Comparison of ENCODE assay signal across 12 cellular contexts in the genomic region with DNA sequence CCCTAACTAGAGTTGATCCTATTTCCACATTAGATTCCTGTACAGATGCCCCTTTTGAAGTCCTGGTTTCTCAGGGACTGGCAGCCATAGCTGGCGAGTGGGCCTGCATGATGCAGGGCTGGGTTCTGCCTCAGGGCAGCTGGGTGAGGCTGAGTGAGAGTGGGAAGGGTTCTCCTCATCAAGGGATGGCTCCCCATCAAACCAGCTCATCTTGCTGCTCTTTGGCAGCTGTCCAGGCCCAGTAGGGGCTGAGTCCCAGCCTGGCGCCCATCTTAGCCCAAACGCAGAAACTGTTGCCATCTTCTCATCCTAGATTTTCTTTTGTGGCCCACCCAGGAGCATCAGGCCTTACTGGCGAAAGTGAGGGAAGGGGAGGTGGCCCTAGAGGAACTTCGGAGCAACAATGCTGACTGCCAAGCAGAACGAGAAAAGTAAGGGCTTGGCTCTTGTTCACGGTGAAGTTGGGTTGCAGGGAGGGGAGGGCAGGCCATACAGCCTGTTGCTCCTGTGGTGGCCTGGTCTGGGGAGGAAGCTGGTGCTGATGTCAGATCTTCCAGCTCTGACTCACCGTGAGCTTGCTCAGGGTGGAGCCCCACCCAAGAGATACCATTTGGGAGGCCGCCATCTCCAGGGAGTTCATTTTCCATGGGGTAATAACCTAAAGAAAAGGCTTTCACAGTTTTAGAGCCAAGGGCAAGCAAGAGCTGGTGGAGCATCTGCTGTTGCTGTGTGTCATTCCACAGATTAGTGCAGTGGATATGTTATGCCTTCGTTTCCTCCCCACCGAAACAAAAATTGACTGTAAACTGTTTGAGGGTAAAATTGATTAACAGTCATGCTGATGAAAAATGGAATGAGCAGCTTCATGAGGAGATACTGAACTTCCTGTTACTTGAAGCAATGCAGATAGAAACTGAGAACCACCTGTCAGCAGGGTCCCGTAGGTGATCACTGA. TPM values are rescaled to one million over a fixed set of nuclear protein-coding genes. Genes with fewer than 3 reads are reported as not detected.
A peak's percentile ranks its signal among the peaks of the same experiment; 100 is the strongest.
DNase-seq lines count a peak whose midpoint lies in the region; ATAC-seq, FAIRE-seq and TF ChIP-seq lines count a peak whose summit lies in the region.
"Had no signal": no experiment of that assay in that cellular context is flagged by ENCODE, and none has a peak within 500 bp of the region (broad histone marks: within the 10 kb centered on the region; RNA-seq: fewer than 3 reads in every experiment).

No MANE protein-coding gene starts in this region.

- no peak overlapping the region for H3K4me3 ChIP-seq in SK-N-SH (ENCODE audit: low read depth in 2 of 2, low read length in 1 of 2)

- H3K27me3 Mint-ChIP-seq in stimulated activated naive CD8-positive, alpha-beta T cell treated with anti-CD3 and anti-CD28 coated beads, Interleukin-15, amount 100 ng/mL, for 72 hours = no peaks in the 10 kb centered on the region

- CTCF ChIA-PET in SK-N-SH (lab: Yijun Ruan, JAX) = no interaction called here

- no peaks in the 10 kb centered on the region for H3K79me2 ChIP-seq in SK-N-SH (ENCODE audit: insufficient read depth)

- peak overlapping the region in 1 of 2 experiments; percentile 32; a peak in 2 of 4 replicates for H3K27ac ChIP-seq in SK-N-SH (ENCODE audit: low read depth in 2 of 2, low read length in 1 of 2)

- no peak for TF ChIP-seq RAD21 in SK-N-SH (IDR thresholded peaks at IDR 0.05; ENCODE audit: low read length)

- TF ChIP-seq CTCF in SK-N-SH (IDR thresholded peaks at IDR 0.05) = no peak

- H3K4me1 ChIP-seq in SK-N-SH (ENCODE audit: control insufficient read depth in 1 of 2, insufficient read depth in 2 of 2, low read depth in 1 of 2, low read length in 1 of 2) = peaks cover 0 to 8% of the 10 kb centered on the region in 2 experiments; a peak in 1 of 4 replicates

- TF ChIP-seq EP300 in SK-N-SH (IDR thresholded peaks at IDR 0.05; ENCODE audit: borderline replicate concordance in 1 of 2, low read depth in 1 of 2, low read length in 1 of 2) = no peak

- H3K9me3 Mint-ChIP-seq in stimulated activated naive CD8-positive, alpha-beta T cell treated with anti-CD3 and anti-CD28 coated beads, Interleukin-15, amount 100 ng/mL, for 72 hours = no peaks in the 10 kb centered on the region
- H3K9me3 Mint-ChIP-seq: CD8-positive, alpha-beta T cell; nephron progenitor cell had no signal

- TF ChIP-seq POLR2A in GM12891 (IDR thresholded peaks at IDR 0.05; ENCODE audit: low read depth, low read length) = no peak

- WGBS in SK-N-SH (ENCODE audit: low lambda C conversion rate) = 77% methylated on average over 11 of the region's 12 CpGs

- H3K9me2 ChIP-seq in SK-N-SH = no peaks in the 10 kb centered on the region

- no peak overlapping the region for H3K4me2 ChIP-seq in SK-N-SH

- peak overlapping the region; percentile 16; the same call in 1 of the 2 replicates for H2AFZ ChIP-seq in SK-N-SH (ENCODE audit: low read depth)

- ATAC-seq in stimulated activated naive CD8-positive, alpha-beta T cell treated with anti-CD3 and anti-CD28 coated beads, Interleukin-15, amount 100 ng/mL, for 72 hours = peak; percentile 81
- no peak for ATAC-seq in GM21619 (IDR thresholded peaks at IDR 0.05; ENCODE audit: unreplicated experiment)
- ATAC-seq: CD8-positive, alpha-beta T cell had no signal

- no peaks in the 10 kb centered on the region for H3K9me3 ChIP-seq in SK-N-SH

- H3K4me1 Mint-ChIP-seq in stimulated activated naive CD8-positive, alpha-beta T cell treated with anti-CD3 and anti-CD28 coated beads, Interleukin-15, amount 100 ng/mL, for 72 hours = peaks cover 8% of the 10 kb centered on the region
- H3K4me1 Mint-ChIP-seq: nephron progenitor cell had no signal

- no peaks in the 10 kb centered on the region for H3F3A ChIP-seq in SK-N-SH (replicated peaks; ENCODE audit: insufficient read depth)

- H3K9ac ChIP-seq in SK-N-SH = no peak overlapping the region

- H3K27ac Mint-ChIP-seq in stimulated activated naive CD8-positive, alpha-beta T cell treated with anti-CD3 and anti-CD28 coated beads, Interleukin-15, amount 100 ng/mL, for 72 hours = peak overlapping the region in 1 of 2 donors; percentile 72
- H3K27ac Mint-ChIP-seq: CD8-positive, alpha-beta T cell; nephron progenitor cell had no signal

- no peak for FAIRE-seq in GM12891 (lab: Jason Lieb, UNC)
- FAIRE-seq: endometrium had no signal

- DNase-seq in activated T-cell treated with anti-CD3 and anti-CD28 coated beads, Interleukin-2, amount 50 U/mL, for 48 hours = peak; percentile 27 to 39
- DNase-seq in activated T-cell treated with anti-CD3 and anti-CD28 coated beads, Interleukin-2, amount 50 U/mL, for 1 hour = no peak
- DNase-seq in SK-N-SH (no peak), fibroblast of gingiva (ENCODE audit: low read depth) (peak; percentile 63), GM12891 (ENCODE audit: insufficient read length, low spot score) (no peak), NCI-H82 (lab: John Stamatoyannopoulos, UW) (no peak)
- DNase-seq in stimulated activated naive CD8-positive, alpha-beta T cell treated with anti-CD3 and anti-CD28 coated beads, Interleukin-15, amount 100 ng/mL, for 72 hours = peak in 1 of 2 donors; percentile 15
- DNase-seq: CD8-positive, alpha-beta T cell; NCI-H2081; nephron progenitor cell had no signal

- H3K4me3 Mint-ChIP-seq in stimulated activated naive CD8-positive, alpha-beta T cell treated with anti-CD3 and anti-CD28 coated beads, Interleukin-15, amount 100 ng/mL, for 72 hours = no peak overlapping the region
- H3K4me3 Mint-ChIP-seq: CD8-positive, alpha-beta T cell; nephron progenitor cell had no signal

- no peaks in the 10 kb centered on the region for H3K27me3 ChIP-seq in SK-N-SH (ENCODE audit: insufficient read depth)

- H3K36me3 ChIP-seq in SK-N-SH (replicated peaks in 1 of 2; ENCODE audit: control insufficient read depth in 1 of 2, insufficient read depth in 2 of 2, low read length in 1 of 2) = peaks cover 51 to 52% of the 10 kb centered on the region in 2 experiments

- POLR2A ChIA-PET in SK-N-SH (lab: Yijun Ruan, JAX) = no interaction called here

- no peaks in the 10 kb centered on the region for H4K20me1 ChIP-seq in SK-N-SH (ENCODE audit: insufficient read depth)

TF ChIP-seq in SK-N-SH, 30 proteins besides CTCF, POLR2A, EP300 and RAD21:
- TF ChIP-seq NFIC (IDR thresholded peaks at IDR 0.05; ENCODE audit: borderline replicate concordance) = 0 out of 2 replicates have a peak, but pooled peaks have one; percentile 10
- no peak for TF ChIP-seq EZH2phosphoT487 (IDR thresholded peaks at IDR 0.05; ENCODE audit: borderline replicate concordance, low read depth)
- no peak for TF ChIP-seq SMC3 (IDR thresholded peaks at IDR 0.05; ENCODE audit: low read depth, low read length)
- peak; percentile 55; the same call in 1 of the 2 replicates for TF ChIP-seq FOSL2 (IDR thresholded peaks at IDR 0.05; ENCODE audit: borderline replicate concordance, low read depth)

TF ChIP-seq in GM12891, 5 proteins besides CTCF, POLR2A, EP300 and RAD21:
- TF ChIP-seq POLR2AphosphoS5 (IDR thresholded peaks at IDR 0.05; ENCODE audit: low read depth, low read length) (no peak), TAF1 (IDR thresholded peaks at IDR 0.05; ENCODE audit: low read depth, low read length) (no peak), SPI1 (IDR thresholded peaks at IDR 0.05; ENCODE audit: low read depth, low read length) (no peak), PAX5 (IDR thresholded peaks at IDR 0.05; ENCODE audit: insufficient read depth, low read length, severe bottlenecking) (no peak), POU2F2 (IDR thresholded peaks at IDR 0.05; ENCODE audit: low read depth, low read length) (no peak)
TF ChIP-seq in GM12891: peak in this region for 0.

RNA-seq across cellular contexts. Expression of a gene that starts 34.7 kb away (rescaled TPM):
- polyA plus RNA-seq in SK-N-SH (2012; rRNA removed) = 20.6 and 27.9 TPM in 2 replicates
- 21.1 and 22.1 TPM in 2 replicates for polyA plus RNA-seq in SK-N-SH (2012; cell fraction: cytosol; rRNA removed)
- 28.8 and 43.7 TPM in 2 replicates for polyA plus RNA-seq in SK-N-SH (2012; cell fraction: nucleus; rRNA removed)
- polyA plus RNA-seq in GM12891 (2012; ENCODE audit: low read depth, missing spikeins) = 0.35 TPM

RNA-seq across cellular contexts. Expression of a gene that starts 37.0 kb away (rescaled TPM):
- polyA plus RNA-seq in SK-N-SH (2012; rRNA removed) = 10.8 and 12.8 TPM in 2 replicates
- polyA plus RNA-seq in SK-N-SH (2012; cell fraction: cytosol; rRNA removed) = 11.1 and 12.7 TPM in 2 replicates
- polyA plus RNA-seq in SK-N-SH (2012; cell fraction: nucleus; rRNA removed) = 11.4 and 19.1 TPM in 2 replicates
- polyA plus RNA-seq in GM12891 (2012; ENCODE audit: low read depth, missing spikeins) = 2.6 TPM

Comparison
In these comparisons a context has a peak if more than half of its experiments do, and no peak if none do; other contexts are left out.
1. DNase-seq: peak in activated T-cell treated with anti-CD3 and anti-CD28 coated beads, Interleukin-2, amount 50 U/mL, for 48 hours (2 of 2) and fibroblast of gingiva (single experiment); none in activated T-cell treated with anti-CD3 and anti-CD28 coated beads, Interleukin-2, amount 50 U/mL, for 1 hour (single experiment), SK-N-SH (single experiment), GM12891 (single experiment) and NCI-H82 (single experiment).